Comparison of ENCODE assay signal across 1 cellular context in genomic region chr2:219643084-219643473, GRCh38.
TF ChIP-seq lines count a peak whose summit lies in the region.

No MANE protein-coding gene starts in this region.

TF ChIP-seq in H1, 55 proteins besides CTCF, POLR2A, EP300 and RAD21:
- TF ChIP-seq CHD7 (IDR thresholded peaks at IDR 0.05; ENCODE audit: insufficient replicate concordance, low read length) = no peak
- no peak for TF ChIP-seq HDAC6 (IDR thresholded peaks at IDR 0.05; ENCODE audit: low read depth, low read length)
- TF ChIP-seq NANOG (IDR thresholded peaks at IDR 0.05; ENCODE audit: insufficient read depth, low read depth, low read length, poor library complexity, severe bottlenecking) = no peak
- TF ChIP-seq ATF3 (IDR thresholded peaks at IDR 0.05; ENCODE audit: insufficient read depth, low read depth, low read length) = no peak
TF ChIP-seq in H1: peak in this region for 0.
